ENCODE assay signal across 8 cellular contexts in genomic region chr14:64880382-64881121, GRCh38. TPM values are rescaled to one million over a fixed set of nuclear protein-coding genes. Genes with fewer than 3 reads are reported as not detected.
DNase-seq lines count a peak whose midpoint lies in the region; ATAC-seq, FAIRE-seq and TF ChIP-seq lines count a peak whose summit lies in the region.

No MANE protein-coding gene starts in this region.

- BruUV-seq in mammary epithelial cell (replicated peaks; lab: Mats Ljungman, UMichigan), result no TSS peak
- no TSS peak for BruUV-seq in HepG2 (replicated peaks; lab: Mats Ljungman, UMichigan)

- H3K9me3 Mint-ChIP-seq in WTC11, result no peaks in the 10 kb centered on the region

- intact Hi-C loops in mammary epithelial cell (cut with micrococcal nuclease), result no loop called here
- intact Hi-C loops in HepG2 (cut with micrococcal nuclease; ENCODE audit: unreplicated experiment), result no loop called here

- H3K4me2 ChIP-seq in mammary epithelial cell (ENCODE audit: insufficient read depth, low read depth, low read length), result peak overlapping the region; percentile 90
- H3K4me2 ChIP-seq in HepG2 (ENCODE audit: low read depth, low read length), result peak overlapping the region; percentile 81

- H3K9me3 ChIP-seq in mammary epithelial cell (replicated peaks; ENCODE audit: insufficient read depth, low read length) (no peaks in the 10 kb centered on the region), HepG2 (ENCODE audit: low read length) (no peaks in the 10 kb centered on the region)

- H3K4me1 ChIP-seq in mammary epithelial cell (ENCODE audit: insufficient read depth, low read length), result peaks cover 12% of the 10 kb centered on the region
- H3K4me1 ChIP-seq in HepG2 (ENCODE audit: insufficient read depth, low read length), result peaks cover 12% of the 10 kb centered on the region

- WGBS in mammary epithelial cell (ENCODE audit: low coverage, missing lambda C conversion rate), result 4% methylated on average over 20 of the region's 42 CpGs
- 7% methylated on average over 25 of the region's 42 CpGs for WGBS in HepG2 (ENCODE audit: low lambda C conversion rate)

- H3K4me3 ChIP-seq in mammary epithelial cell (replicated peaks in 1 of 3; ENCODE audit: insufficient read depth in 1 of 3, low read depth in 2 of 3, low read length in 3 of 3) (peak overlapping the region; percentile 28 to 45 (median 31)), HepG2 (replicated peaks in 1 of 3; ENCODE audit: insufficient read depth in 1 of 3, low read depth in 2 of 3, low read length in 3 of 3) (peak overlapping the region; percentile 54 to 68 (median 67))

- peaks cover 69% of the 10 kb centered on the region for H3K27me3 Mint-ChIP-seq in WTC11 (ENCODE audit: low read depth)

- TF ChIP-seq RAD21 in HepG2 (CRISPR knock-in tag; IDR thresholded peaks at IDR 0.05), result no peak

- H3K4me1 Mint-ChIP-seq in WTC11, result peaks cover 18% of the 10 kb centered on the region

- ATAC-seq in WTC11, result peak; percentile 85
- ATAC-seq in HepG2, result peak; percentile 86
- ATAC-seq in HG02610 (IDR thresholded peaks at IDR 0.05; ENCODE audit: unreplicated experiment), result no peak

- in situ Hi-C loops in mammary epithelial cell (cut with MboI; ENCODE audit: low sequenced_read_pairs in 2 of 2), result loop anchor here (10.0 to 25.0 kb wide), 3 partner anchors 56 to 218 kb away; no protein-coding TSS in a partner anchor
- in situ Hi-C loops in HepG2 (cut with HindIII; ENCODE audit: extremely low pct_ligation_motif_present, low pct_unique_long_range_greater_than_20kb), result loop anchor here (25.0 kb wide), 1 partner anchor 218 kb away; no protein-coding TSS in a partner anchor

- H4K20me1 ChIP-seq in mammary epithelial cell (ENCODE audit: insufficient read depth, low read length) (no peaks in the 10 kb centered on the region), HepG2 (ENCODE audit: insufficient read depth, low read length) (no peaks in the 10 kb centered on the region)

- peak overlapping the region; percentile 41; the same call in 1 of the 2 replicates for H3K27ac Mint-ChIP-seq in WTC11

- H3K4me3 Mint-ChIP-seq in WTC11, result peak overlapping the region; percentile 88

- peak overlapping the region; percentile 74 for H2AFZ ChIP-seq in mammary epithelial cell (ENCODE audit: low read depth, low read length)
- no peak overlapping the region for H2AFZ ChIP-seq in HepG2 (ENCODE audit: low read length)

- peak; percentile 62 to 67 for DNase-seq in SHP77 (lab: John Stamatoyannopoulos, UW)
- DNase-seq in SHP77 treated with DMSO at 0.1 percent for 48 hours (lab: John Stamatoyannopoulos, UW), result no peak
- DNase-seq in NCI-H1105 (lab: John Stamatoyannopoulos, UW), result peak; percentile 71
- peak; percentile 77 for DNase-seq in WTC11 (ENCODE audit: low spot score)
- peak; percentile 9 for DNase-seq in mammary epithelial cell
- DNase-seq in HepG2 (ENCODE audit: low spot score), result no peak
- DNase-seq in stimulated activated CD4-positive, alpha-beta T cell treated with anti-CD3 and anti-CD28 coated beads, Interleukin-4, amount 100 ng/mL, for 24 hours, result peak; percentile 56

- no peak overlapping the region for H3K9ac ChIP-seq in mammary epithelial cell (ENCODE audit: insufficient read depth, low read length)
- no peak overlapping the region for H3K9ac ChIP-seq in HepG2 (ENCODE audit: insufficient read depth, low read depth, low read length)

- H3K27ac ChIP-seq in mammary epithelial cell (ENCODE audit: insufficient read depth, low read depth, low read length) (no peak overlapping the region), HepG2 (ENCODE audit: extremely low read length, insufficient read depth, low read length) (no peak overlapping the region)

- H3K79me2 ChIP-seq in mammary epithelial cell (ENCODE audit: insufficient read depth, low read length) (no peaks in the 10 kb centered on the region), HepG2 (ENCODE audit: insufficient read depth, low read length) (no peaks in the 10 kb centered on the region)

- no peak for TF ChIP-seq POLR2A in HepG2 (IDR thresholded peaks at IDR 0.05; ENCODE audit: insufficient read depth in 1 of 2, low read depth in 2 of 2, low read length in 2 of 2)

- no peaks in the 10 kb centered on the region for H3K36me3 ChIP-seq in mammary epithelial cell (ENCODE audit: insufficient read depth, low read length)
- no peaks in the 10 kb centered on the region for H3K36me3 ChIP-seq in HepG2 (replicated peaks in 1 of 2; ENCODE audit: control insufficient read depth in 1 of 2, insufficient read depth in 2 of 2, low read length in 2 of 2)

- POLR2A ChIA-PET in WTC11 (lab: Charles Lee) (interaction anchor here (0.7 to 1.8 kb wide), 7 partner anchors 15 to 115 kb away, joined by 3 to 5 read pairs (median 4); no protein-coding TSS in a partner anchor), HepG2 (lab: Yijun Ruan, JAX) (no interaction called here)

- H3K36me3 Mint-ChIP-seq in WTC11, result no peaks in the 10 kb centered on the region

- CTCF ChIA-PET in WTC11 (lab: Charles Lee), result interaction anchor here (0.5 to 4.4 kb wide), 26 partner anchors 10 to 272 kb away, joined by 3 to 65 read pairs (median 4); partner anchors contain the start of gene FNTB
- CTCF ChIA-PET in mammary epithelial cell (lab: Charles Lee; ENCODE audit: low non-redundant PET), result no interaction called here
- CTCF ChIA-PET in HepG2 (lab: Yijun Ruan, JAX; ENCODE audit: low intra/inter-chr PET ratio, low total read pairs), result no interaction called here

- TF ChIP-seq EP300 in HepG2 (IDR thresholded peaks at IDR 0.05; ENCODE audit: low read depth in 2 of 2, low read length in 2 of 2), result no peak
- TF ChIP-seq EP300 in HepG2 (CRISPR knock-in tag; IDR thresholded peaks at IDR 0.05; ENCODE audit: borderline replicate concordance), result no peak

- TF ChIP-seq CTCF in WTC11 (IDR thresholded peaks at IDR 0.05), result no peak
- no peak for TF ChIP-seq CTCF in mammary epithelial cell (conservative IDR thresholded peaks at IDR 0.05 in 1 of 2, IDR thresholded peaks at IDR 0.05 in 1 of 2; ENCODE audit: extremely low read depth in 1 of 2, insufficient read depth in 1 of 2, low read depth in 1 of 2, low read length in 2 of 2)
- no peak for TF ChIP-seq CTCF in HepG2 (CRISPR knock-in tag; IDR thresholded peaks at IDR 0.05)

- dilution Hi-C loops in mammary epithelial cell (cut with HindIII; ENCODE audit: low sequenced_read_pairs), result no loop called here

- no peak for FAIRE-seq in HepG2 (lab: Jason Lieb, UNC)

- H3K27me3 ChIP-seq in mammary epithelial cell (ENCODE audit: insufficient read depth, low read length) (peaks cover 27% of the 10 kb centered on the region), HepG2 (ENCODE audit: control insufficient read depth in 1 of 2, insufficient read depth in 2 of 2, low read length in 2 of 2) (peaks cover 9 to 47% of the 10 kb centered on the region in 2 experiments)

RNA-seq across cellular contexts. Expression of gene SPTB, which starts 0.8 kb away (rescaled TPM):
- total RNA-seq in WTC11 (2021) (2.5 to 3.2 TPM (median 2.8 TPM) in 3 replicates), mammary epithelial cell (under 1 TPM; under 0.01 to 0.35 TPM), HepG2 (2016; rRNA removed; fragmentation: Illumina TruSeq; extraction: Trizol) (0.02 TPM in 1 of 2 replicates, not detected in the other)
- polyA plus RNA-seq in mammary epithelial cell (0.06 TPM), HepG2 (2011; rRNA removed) (0.01 TPM in 1 of 2 replicates, not detected in the other)
- 0.93 TPM for polyA minus RNA-seq in mammary epithelial cell
- total RNA-seq in HepG2 (2016; cell fraction: cytosol; rRNA removed; fragmentation: Illumina TruSeq; extraction: Trizol; ENCODE audit: low read depth), result not detected in 2 replicates
- 0.02 TPM in 1 of 2 replicates, not detected in the other for total RNA-seq in HepG2 (2016; cell fraction: insoluble cytoplasmic fraction; rRNA removed; fragmentation: Illumina TruSeq; extraction: Trizol)
- total RNA-seq in HepG2 (2016; cell fraction: membrane; rRNA removed; fragmentation: Illumina TruSeq; extraction: Trizol), result not detected in 2 replicates
- total RNA-seq in HepG2 (2016; cell fraction: nucleus; rRNA removed; fragmentation: Illumina TruSeq; extraction: Trizol), result not detected in 2 replicates
- polyA plus RNA-seq in HepG2 (2011; cell fraction: cytosol; rRNA removed), result not detected in 2 replicates
- polyA plus RNA-seq in HepG2 (2011; cell fraction: nucleus; rRNA removed), result not detected in 2 replicates
- polyA plus RNA-seq in HepG2 (2012), result not detected in 2 replicates
- polyA plus RNA-seq in HepG2 (2016; cell fraction: cytosol; fragmentation: Illumina TruSeq; extraction: Trizol; ENCODE audit: low read depth), result not detected in 2 replicates
- not detected in 2 replicates for polyA plus RNA-seq in HepG2 (2016; cell fraction: insoluble cytoplasmic fraction; fragmentation: Illumina TruSeq; extraction: Trizol; ENCODE audit: low read depth)
- not detected in 2 replicates for polyA plus RNA-seq in HepG2 (2016; cell fraction: membrane; fragmentation: Illumina TruSeq; extraction: Trizol; ENCODE audit: low read depth)
- polyA plus RNA-seq in HepG2 (2016; cell fraction: nucleus; fragmentation: Illumina TruSeq; extraction: Trizol; ENCODE audit: insufficient read depth, low read depth), result not detected in 2 replicates
- polyA minus RNA-seq in HepG2 (2011; rRNA and poly(A)+ RNA removed; ENCODE audit: low replicate concordance), result 0.28 TPM in 1 of 2 replicates, not detected in the other
- not detected in 2 replicates for polyA minus RNA-seq in HepG2 (2011; cell fraction: cytosol; rRNA and poly(A)+ RNA removed)
- polyA minus RNA-seq in HepG2 (2011; cell fraction: nucleus; rRNA and poly(A)+ RNA removed), result not detected in 2 replicates

RNA-seq across cellular contexts. Expression of gene CHURC1, which starts 33.7 kb away (rescaled TPM):
- total RNA-seq in WTC11 (2021) (47.3 to 52.4 TPM (median 49.1 TPM) in 3 replicates), mammary epithelial cell (10 to 100 TPM; 49.9 to 55.7 TPM), HepG2 (2016; rRNA removed; fragmentation: Illumina TruSeq; extraction: Trizol) (72.1 and 74.4 TPM in 2 replicates)
- polyA plus RNA-seq in mammary epithelial cell (38.7 TPM), HepG2 (2011; rRNA removed) (35.8 and 41.1 TPM in 2 replicates)
- 1.7 TPM for polyA minus RNA-seq in mammary epithelial cell
- total RNA-seq in HepG2 (2016; cell fraction: cytosol; rRNA removed; fragmentation: Illumina TruSeq; extraction: Trizol; ENCODE audit: low read depth), result 16.5 and 18.5 TPM in 2 replicates
- total RNA-seq in HepG2 (2016; cell fraction: insoluble cytoplasmic fraction; rRNA removed; fragmentation: Illumina TruSeq; extraction: Trizol), result 75.0 and 76.5 TPM in 2 replicates
- 23.3 and 30.6 TPM in 2 replicates for total RNA-seq in HepG2 (2016; cell fraction: membrane; rRNA removed; fragmentation: Illumina TruSeq; extraction: Trizol)
- 35.7 and 40.9 TPM in 2 replicates for total RNA-seq in HepG2 (2016; cell fraction: nucleus; rRNA removed; fragmentation: Illumina TruSeq; extraction: Trizol)
- 27.6 and 35.9 TPM in 2 replicates for polyA plus RNA-seq in HepG2 (2011; cell fraction: cytosol; rRNA removed)
- 20.8 and 25.4 TPM in 2 replicates for polyA plus RNA-seq in HepG2 (2011; cell fraction: nucleus; rRNA removed)
- 23.0 and 52.4 TPM in 2 replicates for polyA plus RNA-seq in HepG2 (2012)
- 22.9 and 25.5 TPM in 2 replicates for polyA plus RNA-seq in HepG2 (2016; cell fraction: cytosol; fragmentation: Illumina TruSeq; extraction: Trizol; ENCODE audit: low read depth)
- polyA plus RNA-seq in HepG2 (2016; cell fraction: insoluble cytoplasmic fraction; fragmentation: Illumina TruSeq; extraction: Trizol; ENCODE audit: low read depth), result 67.0 and 70.3 TPM in 2 replicates
- 24.8 and 25.8 TPM in 2 replicates for polyA plus RNA-seq in HepG2 (2016; cell fraction: membrane; fragmentation: Illumina TruSeq; extraction: Trizol; ENCODE audit: low read depth)
- 44.4 and 74.3 TPM in 2 replicates for polyA plus RNA-seq in HepG2 (2016; cell fraction: nucleus; fragmentation: Illumina TruSeq; extraction: Trizol; ENCODE audit: insufficient read depth, low read depth)
- polyA minus RNA-seq in HepG2 (2011; rRNA and poly(A)+ RNA removed; ENCODE audit: low replicate concordance), result 6.9 and 33.8 TPM in 2 replicates
- polyA minus RNA-seq in HepG2 (2011; cell fraction: cytosol; rRNA and poly(A)+ RNA removed), result 9.8 and 13.8 TPM in 2 replicates
- 40.3 and 42.6 TPM in 2 replicates for polyA minus RNA-seq in HepG2 (2011; cell fraction: nucleus; rRNA and poly(A)+ RNA removed)

Comparison
In these comparisons a context has a peak if more than half of its experiments do, and no peak if none do; other contexts are left out.
1. DNase-seq: peak in SHP77 (2 of 2), NCI-H1105 (single experiment), WTC11 (single experiment), mammary epithelial cell (single experiment) and stimulated activated CD4-positive, alpha-beta T cell treated with anti-CD3 and anti-CD28 coated beads, Interleukin-4, amount 100 ng/mL, for 24 hours (single experiment); none in SHP77 treated with DMSO at 0.1 percent for 48 hours (single experiment) and HepG2 (single experiment).